Comparison of ENCODE assay signal across 25 cellular contexts in genomic region chrX:20011608-20012007, GRCh38.
"Had no signal": no experiment of that assay in that cellular context is flagged by ENCODE, and none has a peak within 500 bp of the region (broad histone marks: within the 10 kb centered on the region; RNA-seq: fewer than 3 reads in every experiment).

No MANE protein-coding gene starts in this region.

- H3K27ac ChIP-seq: adrenal gland, ascending aorta, brain microvascular endothelial cell, gastrocnemius medialis, ovary, stomach, thyroid gland, upper lobe of left lung, vagina had no signal

- DNase-seq: activated CD4-positive, alpha-beta T cell treated with anti-CD3 and anti-CD28 coated beads for 36 hours; activated CD4-positive, CD25-positive, alpha-beta regulatory T cell; activated effector memory CD4-positive, alpha-beta T cell treated with anti-CD3 and anti-CD28 coated beads, Interleukin-2, amount 50 U/mL, for 16 hours; activated naive CD4-positive, alpha-beta T cell treated with anti-CD3 and anti-CD28 coated beads for 36 hours; activated naive CD8-positive, alpha-beta T cell treated with anti-CD3 and anti-CD28 coated beads for 36 hours; activated T-cell treated with anti-CD3 and anti-CD28 coated beads for 4 hours; adrenal gland; brain microvascular endothelial cell; caudate nucleus; cortex of kidney; effector memory CD8-positive, alpha-beta T cell; gastrocnemius medialis; glutamatergic neuron; naive B cell; nephron progenitor cell; ovary; stimulated activated CD4-positive, alpha-beta T cell treated with anti-CD3 and anti-CD28 coated beads, Interleukin-1b, Interleukin-23, amount 100 ng/mL, for 48 hours; stimulated activated naive B cell treated with anti-CD40 and anti-IgM and Interleukin-4, amounts not matched to agents 10 μg/mL and 1 μg/mL and 100 μg/mL, for 72 hours; stomach; T-helper 1 cell; thyroid gland; upper lobe of left lung had no signal

- H3K4me3 ChIP-seq: adrenal gland, ascending aorta, gastrocnemius medialis, ovary, smooth muscle cell, stomach, thyroid gland, upper lobe of left lung, vagina had no signal

- ATAC-seq: activated CD4-positive, alpha-beta T cell treated with anti-CD3 and anti-CD28 coated beads for 36 hours; effector memory CD8-positive, alpha-beta T cell; gastrocnemius medialis; stimulated activated naive B cell treated with anti-CD40 and anti-IgM and Interleukin-4, amounts not matched to agents 10 μg/mL and 1 μg/mL and 100 μg/mL, for 72 hours had no signal
